Comparison of ENCODE assay signal across 8 cellular contexts in the genomic region with DNA sequence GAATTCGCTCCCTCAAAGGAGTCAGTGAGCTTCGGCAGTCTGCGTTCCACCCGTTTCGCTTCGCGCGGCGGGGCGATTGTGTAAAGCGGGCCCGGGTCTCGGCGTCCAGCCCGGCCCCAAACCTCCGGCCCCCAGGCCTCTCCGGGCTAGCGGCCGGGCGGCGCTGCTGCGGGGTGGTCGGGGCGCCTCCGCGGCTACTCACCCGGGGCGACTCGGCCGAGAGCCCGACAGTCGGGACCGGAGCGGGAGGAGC. TPM values are rescaled to one million over a fixed set of nuclear protein-coding genes. Genes with fewer than 3 reads are reported as not detected.
A peak's percentile ranks its signal among the peaks of the same experiment; 100 is the strongest.
DNase-seq lines count a peak whose midpoint lies in the region; ATAC-seq lines count a peak whose summit lies in the region.

No MANE protein-coding gene starts in this region.

- peaks cover 0 to 1% of the 10 kb centered on the region in 2 donors for H3K36me3 Mint-ChIP-seq in activated T-cell treated with anti-CD3 and anti-CD28 coated beads, Interleukin-2, amount 50 U/mL, for 72 hours (ENCODE audit: insufficient read depth in 2 of 2)
- peaks cover 17% of the 10 kb centered on the region for H3K36me3 Mint-ChIP-seq in stimulated activated memory B cell treated with anti-CD40 and anti-IgM and Interleukin-4, amounts not matched to agents 10 μg/mL and 1 μg/mL and 100 μg/mL, for 72 hours

- H3K27me3 Mint-ChIP-seq in activated T-cell treated with anti-CD3 and anti-CD28 coated beads, Interleukin-2, amount 50 U/mL, for 72 hours (ENCODE audit: low read depth), result peaks cover 53% of the 10 kb centered on the region
- peaks cover 10% of the 10 kb centered on the region for H3K27me3 Mint-ChIP-seq in stimulated activated memory B cell treated with anti-CD40 and anti-IgM and Interleukin-4, amounts not matched to agents 10 μg/mL and 1 μg/mL and 100 μg/mL, for 72 hours

- H3K4me3 ChIP-seq in H7 (ENCODE audit: insufficient read depth, low read depth, low read length) (peak overlapping the region; percentile 67), iPS-18a (ENCODE audit: low read length) (peak overlapping the region; percentile 69)

- no peaks in the 10 kb centered on the region for H3K9me3 Mint-ChIP-seq in activated T-cell treated with anti-CD3 and anti-CD28 coated beads, Interleukin-2, amount 50 U/mL, for 72 hours
- H3K9me3 Mint-ChIP-seq in stimulated activated memory B cell treated with anti-CD40 and anti-IgM and Interleukin-4, amounts not matched to agents 10 μg/mL and 1 μg/mL and 100 μg/mL, for 72 hours, result no peaks in the 10 kb centered on the region

- H3K9me3 ChIP-seq in iPS-18a (ENCODE audit: control insufficient read depth, low read depth, low read length), result no peaks in the 10 kb centered on the region

- H3K27ac Mint-ChIP-seq in activated T-cell treated with anti-CD3 and anti-CD28 coated beads, Interleukin-2, amount 50 U/mL, for 72 hours, result no peak overlapping the region
- peak overlapping the region; percentile 80 for H3K27ac Mint-ChIP-seq in stimulated activated memory B cell treated with anti-CD40 and anti-IgM and Interleukin-4, amounts not matched to agents 10 μg/mL and 1 μg/mL and 100 μg/mL, for 72 hours

- peaks cover 43% of the 10 kb centered on the region for H3K4me1 ChIP-seq in iPS-18a (ENCODE audit: control insufficient read depth, low read depth, low read length)

- H3K36me3 ChIP-seq in H7 (replicated peaks; ENCODE audit: control insufficient read depth, insufficient read depth, low read length) (no peaks in the 10 kb centered on the region), iPS-18a (ENCODE audit: control insufficient read depth, low read depth, low read length) (peaks cover 3% of the 10 kb centered on the region)

- peak overlapping the region; percentile 51 to 70 for H3K4me3 Mint-ChIP-seq in activated T-cell treated with anti-CD3 and anti-CD28 coated beads, Interleukin-2, amount 50 U/mL, for 72 hours
- peak overlapping the region; percentile 66 for H3K4me3 Mint-ChIP-seq in stimulated activated memory B cell treated with anti-CD40 and anti-IgM and Interleukin-4, amounts not matched to agents 10 μg/mL and 1 μg/mL and 100 μg/mL, for 72 hours

- peak overlapping the region; percentile 64 for H3K9ac ChIP-seq in iPS-18a (ENCODE audit: low read length)

- peaks cover 10% of the 10 kb centered on the region for H3K27me3 ChIP-seq in H7 (ENCODE audit: control insufficient read depth, insufficient read depth, low read length)
- H3K27me3 ChIP-seq in iPS-18a (ENCODE audit: control insufficient read depth, insufficient read depth, low read length), result peaks cover 18% of the 10 kb centered on the region

- H3K27ac ChIP-seq in iPS-18a (ENCODE audit: low read length), result no peak overlapping the region

- DNase-seq in H7 (peak; percentile 80), NCI-H1930 (lab: John Stamatoyannopoulos, UW) (no peak), NCI-H1092 treated with DMSO at 0.1 percent for 48 hours (lab: John Stamatoyannopoulos, UW) (no peak)
- peak in 1 of 2 donors; percentile 13 for DNase-seq in activated T-cell treated with anti-CD3 and anti-CD28 coated beads, Interleukin-2, amount 50 U/mL, for 72 hours
- no peak for DNase-seq in stimulated activated CD4-positive, alpha-beta T cell treated with anti-CD3 and anti-CD28 coated beads, Interleukin-4, amount 100 ng/mL, for 4 hours

- ATAC-seq in activated T-cell treated with anti-CD3 and anti-CD28 coated beads, Interleukin-2, amount 50 U/mL, for 72 hours (replicated peaks in 1 of 2), result peak in 1 of 2 donors; percentile 13
- no peak for ATAC-seq in stimulated activated memory B cell treated with anti-CD40 and anti-IgM and Interleukin-4, amounts not matched to agents 10 μg/mL and 1 μg/mL and 100 μg/mL, for 72 hours
- ATAC-seq in GM19035 (IDR thresholded peaks at IDR 0.05; ENCODE audit: unreplicated experiment), result no peak

- no peaks in the 10 kb centered on the region for H3K4me1 Mint-ChIP-seq in activated T-cell treated with anti-CD3 and anti-CD28 coated beads, Interleukin-2, amount 50 U/mL, for 72 hours (ENCODE audit: low read depth)
- peaks cover 41% of the 10 kb centered on the region for H3K4me1 Mint-ChIP-seq in stimulated activated memory B cell treated with anti-CD40 and anti-IgM and Interleukin-4, amounts not matched to agents 10 μg/mL and 1 μg/mL and 100 μg/mL, for 72 hours

RNA-seq across cellular contexts. Expression of gene CHDH, which starts 0.4 kb away (rescaled TPM):
- total RNA-seq in H7 (2014; rRNA removed; shearing (Covaris generic)), result 8.8 and 11.7 TPM in 2 replicates
- under 1 TPM; 0.69 to 0.89 TPM for total RNA-seq in activated T-cell treated with anti-CD3 and anti-CD28 coated beads, Interleukin-2, amount 50 U/mL, for 72 hours

RNA-seq across cellular contexts. Expression of gene IL17RB, which starts 0.6 kb away (rescaled TPM):
- 7.2 and 8.9 TPM in 2 replicates for total RNA-seq in H7 (2014; rRNA removed; shearing (Covaris generic))
- 1 to 10 TPM in 1 of 2 donors, under 1 TPM in 1; 0.26 to 2.1 TPM for total RNA-seq in activated T-cell treated with anti-CD3 and anti-CD28 coated beads, Interleukin-2, amount 50 U/mL, for 72 hours

RNA-seq across cellular contexts. Expression of gene ACTR8, which starts 36.1 kb away (rescaled TPM):
- 21.2 and 27.6 TPM in 2 replicates for total RNA-seq in H7 (2014; rRNA removed; shearing (Covaris generic))
- 10 to 100 TPM; 39.2 to 47.2 TPM for total RNA-seq in activated T-cell treated with anti-CD3 and anti-CD28 coated beads, Interleukin-2, amount 50 U/mL, for 72 hours

RNA-seq across cellular contexts. Expression of gene SELENOK, which starts 45.9 kb away (rescaled TPM):
- total RNA-seq in H7 (2014; rRNA removed; shearing (Covaris generic)), result 44.1 and 52.6 TPM in 2 replicates
- 10 to 100 TPM; 60.3 to 77.0 TPM for total RNA-seq in activated T-cell treated with anti-CD3 and anti-CD28 coated beads, Interleukin-2, amount 50 U/mL, for 72 hours
